24 cellular contexts compared by ENCODE assay signal in genomic region chr14:61315288-61315687, GRCh38. TPM values are rescaled to one million over a fixed set of nuclear protein-coding genes. Genes with fewer than 3 reads are reported as not detected.
A peak's percentile ranks its signal among the peaks of the same experiment; 100 is the strongest.
DNase-seq lines count a peak whose midpoint lies in the region; ATAC-seq and TF ChIP-seq lines count a peak whose summit lies in the region.
"Had no signal": no experiment of that assay in that cellular context is flagged by ENCODE, and none has a peak within 500 bp of the region (broad histone marks: within the 10 kb centered on the region; RNA-seq: fewer than 3 reads in every experiment).

No MANE protein-coding gene starts in this region.

- peak; percentile 24 for DNase-seq in DMS 273 (lab: John Stamatoyannopoulos, UW; ENCODE audit: unreplicated experiment)
- no peak for DNase-seq in DMS 273 treated with DMSO at 0.1 percent for 48 hours (lab: John Stamatoyannopoulos, UW)
- DNase-seq in SK-N-SH = no peak
- DNase-seq in NCI-H2171 (lab: John Stamatoyannopoulos, UW) = peak; percentile 14
- no peak for DNase-seq in A673 (ENCODE audit: low spot score)
- DNase-seq in left cardiac atrium = no peak
- DNase-seq: AML-193; C1 segment of cervical spinal cord; Calu3; CD8-positive, alpha-beta T cell; DMS53; GM23248; H9; HFFc6; Karpas-422; MV-4-11; NCI-H524 treated with DMSO at 0.1 percent for 48 hours; PC-9; RPMI8226; SHP77 had no signal

- H3K4me1 ChIP-seq in SK-N-SH (ENCODE audit: control insufficient read depth in 1 of 2, insufficient read depth in 2 of 2, low read depth in 1 of 2, low read length in 1 of 2) (no peaks in the 10 kb centered on the region), A673 (ENCODE audit: insufficient read depth, low read length, poor library complexity, severe bottlenecking) (no peaks in the 10 kb centered on the region)

- no peaks in the 10 kb centered on the region; the same call in 1 of the 2 replicates for H3K27me3 ChIP-seq in SK-N-SH (ENCODE audit: insufficient read depth)
- H3K27me3 ChIP-seq in A673 (replicated peaks; ENCODE audit: insufficient read depth, low read depth, low read length, poor library complexity) = peaks cover 4% of the 10 kb centered on the region

- no peak overlapping the region for H3K9ac ChIP-seq in SK-N-SH
- H3K9ac ChIP-seq: GM23248 had no signal

- no TSS peak for BruUV-seq in A673 (replicated peaks; lab: Mats Ljungman, UMichigan)

- H2AFZ ChIP-seq in SK-N-SH (ENCODE audit: low read depth) = peak overlapping the region; percentile 23; the same call in 1 of the 2 replicates
- H2AFZ ChIP-seq: GM23248, PC-9 had no signal

- no peak for TF ChIP-seq EP300 in SK-N-SH (IDR thresholded peaks at IDR 0.05; ENCODE audit: borderline replicate concordance in 1 of 2, low read depth in 1 of 2, low read length in 1 of 2)

- no peaks in the 10 kb centered on the region for H3F3A ChIP-seq in SK-N-SH (replicated peaks; ENCODE audit: insufficient read depth)

- WGBS in SK-N-SH (ENCODE audit: low lambda C conversion rate) = 21% methylated on average over 4 of the region's 4 CpGs

- H3K79me2 ChIP-seq in SK-N-SH (ENCODE audit: insufficient read depth) = no peaks in the 10 kb centered on the region

- H3K4me2 ChIP-seq in SK-N-SH = no peak overlapping the region
- H3K4me2 ChIP-seq: PC-9 had no signal

- CTCF ChIA-PET in SK-N-SH (lab: Yijun Ruan, JAX) = interaction anchor here (1.2 kb wide), 1 partner anchor 62 kb away, joined by 3 read pairs; no protein-coding TSS in a partner anchor
- CTCF ChIA-PET in A673 (lab: Charles Lee) = no interaction called here

- POLR2A ChIA-PET in SK-N-SH (lab: Yijun Ruan, JAX) = no interaction called here
- POLR2A ChIA-PET in A673 (lab: Charles Lee; ENCODE audit: low non-redundant PET) = no interaction called here

- no peaks in the 10 kb centered on the region for H3K9me3 ChIP-seq in SK-N-SH
- peaks cover 3% of the 10 kb centered on the region for H3K9me3 ChIP-seq in A673 (ENCODE audit: low read depth, low read length, poor library complexity, severe bottlenecking)

- H3K36me3 ChIP-seq in SK-N-SH (replicated peaks in 1 of 2; ENCODE audit: control insufficient read depth in 1 of 2, insufficient read depth in 2 of 2, low read length in 1 of 2) = no peaks in the 10 kb centered on the region
- no peaks in the 10 kb centered on the region for H3K36me3 ChIP-seq in A673 (ENCODE audit: insufficient read depth, low read length, poor library complexity, severe bottlenecking)

- no peak for TF ChIP-seq RAD21 in SK-N-SH (IDR thresholded peaks at IDR 0.05; ENCODE audit: low read length)

- H3K27ac ChIP-seq in SK-N-SH (ENCODE audit: low read depth in 2 of 2, low read length in 1 of 2) (no peak overlapping the region), VCaP (peak overlapping the region; percentile 24; the same call in 1 of the 2 replicates), A673 (ENCODE audit: low read depth, low read length, poor library complexity, severe bottlenecking) (no peak overlapping the region)
- H3K27ac ChIP-seq: 22Rv1, GM23248, PC-9 had no signal

- TF ChIP-seq CTCF in SK-N-SH (IDR thresholded peaks at IDR 0.05) = no peak
- TF ChIP-seq CTCF in VCaP (conservative IDR thresholded peaks at IDR 0.05) = no peak
- TF ChIP-seq CTCF in A673 (conservative IDR thresholded peaks at IDR 0.05; ENCODE audit: low read depth, low read length) = no peak

- no peaks in the 10 kb centered on the region for H3K9me2 ChIP-seq in SK-N-SH

- no peak overlapping the region for H3K4me3 ChIP-seq in SK-N-SH (ENCODE audit: low read depth in 2 of 2, low read length in 1 of 2)
- H3K4me3 ChIP-seq in A673 (ENCODE audit: low read depth, low read length, poor library complexity, severe bottlenecking) = no peak overlapping the region
- H3K4me3 ChIP-seq: GM23248, PC-9 had no signal

- ATAC-seq in SK-N-SH treated with all-trans-retinoic acid at 6 μM for 48 hours = no peak
- no peak for ATAC-seq in left cardiac atrium
- ATAC-seq: CD8-positive, alpha-beta T cell had no signal

- no peaks in the 10 kb centered on the region for H4K20me1 ChIP-seq in SK-N-SH (ENCODE audit: insufficient read depth)

- intact Hi-C loops in A673 (cut with micrococcal nuclease; ENCODE audit: unreplicated experiment) (loop anchor here (5.0 kb wide), 1 partner anchor 142 kb away; no protein-coding TSS in a partner anchor), left cardiac atrium (cut with DNase I) (no loop called here)

TF ChIP-seq in SK-N-SH, 30 proteins besides CTCF, POLR2A, EP300 and RAD21:
- no peak for TF ChIP-seq TAF1 (IDR thresholded peaks at IDR 0.05; ENCODE audit: borderline replicate concordance, low read depth, low read length)

TF ChIP-seq in SK-N-SH treated with all-trans-retinoic acid at 6 μM for 48 hours, 23 proteins besides CTCF, POLR2A, EP300 and RAD21 (continues in another document):
- no peak for TF ChIP-seq SNAI2 (CRISPR knock-in tag; IDR thresholded peaks at IDR 0.05)
- TF ChIP-seq, protein P1, sequence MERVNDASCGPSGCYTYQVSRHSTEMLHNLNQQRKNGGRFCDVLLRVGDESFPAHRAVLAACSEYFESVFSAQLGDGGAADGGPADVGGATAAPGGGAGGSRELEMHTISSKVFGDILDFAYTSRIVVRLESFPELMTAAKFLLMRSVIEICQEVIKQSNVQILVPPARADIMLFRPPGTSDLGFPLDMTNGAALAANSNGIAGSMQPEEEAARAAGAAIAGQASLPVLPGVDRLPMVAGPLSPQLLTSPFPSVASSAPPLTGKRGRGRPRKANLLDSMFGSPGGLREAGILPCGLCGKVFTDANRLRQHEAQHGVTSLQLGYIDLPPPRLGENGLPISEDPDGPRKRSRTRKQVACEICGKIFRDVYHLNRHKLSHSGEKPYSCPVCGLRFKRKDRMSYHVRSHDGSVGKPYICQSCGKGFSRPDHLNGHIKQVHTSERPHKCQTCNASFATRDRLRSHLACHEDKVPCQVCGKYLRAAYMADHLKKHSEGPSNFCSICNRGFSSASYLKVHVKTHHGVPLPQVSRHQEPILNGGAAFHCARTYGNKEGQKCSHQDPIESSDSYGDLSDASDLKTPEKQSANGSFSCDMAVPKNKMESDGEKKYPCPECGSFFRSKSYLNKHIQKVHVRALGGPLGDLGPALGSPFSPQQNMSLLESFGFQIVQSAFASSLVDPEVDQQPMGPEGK (CRISPR knock-in tag; IDR thresholded peaks at IDR 0.05; ENCODE audit: borderline replicate concordance) = no peak
- TF ChIP-seq ZC3H10 (CRISPR knock-in tag; IDR thresholded peaks at IDR 0.05) = no peak
- no peak for TF ChIP-seq CSRNP3 (CRISPR knock-in tag; IDR thresholded peaks at IDR 0.05)
- no peak for TF ChIP-seq ISL1 (CRISPR knock-in tag; IDR thresholded peaks at IDR 0.05)
- TF ChIP-seq, protein P2, sequence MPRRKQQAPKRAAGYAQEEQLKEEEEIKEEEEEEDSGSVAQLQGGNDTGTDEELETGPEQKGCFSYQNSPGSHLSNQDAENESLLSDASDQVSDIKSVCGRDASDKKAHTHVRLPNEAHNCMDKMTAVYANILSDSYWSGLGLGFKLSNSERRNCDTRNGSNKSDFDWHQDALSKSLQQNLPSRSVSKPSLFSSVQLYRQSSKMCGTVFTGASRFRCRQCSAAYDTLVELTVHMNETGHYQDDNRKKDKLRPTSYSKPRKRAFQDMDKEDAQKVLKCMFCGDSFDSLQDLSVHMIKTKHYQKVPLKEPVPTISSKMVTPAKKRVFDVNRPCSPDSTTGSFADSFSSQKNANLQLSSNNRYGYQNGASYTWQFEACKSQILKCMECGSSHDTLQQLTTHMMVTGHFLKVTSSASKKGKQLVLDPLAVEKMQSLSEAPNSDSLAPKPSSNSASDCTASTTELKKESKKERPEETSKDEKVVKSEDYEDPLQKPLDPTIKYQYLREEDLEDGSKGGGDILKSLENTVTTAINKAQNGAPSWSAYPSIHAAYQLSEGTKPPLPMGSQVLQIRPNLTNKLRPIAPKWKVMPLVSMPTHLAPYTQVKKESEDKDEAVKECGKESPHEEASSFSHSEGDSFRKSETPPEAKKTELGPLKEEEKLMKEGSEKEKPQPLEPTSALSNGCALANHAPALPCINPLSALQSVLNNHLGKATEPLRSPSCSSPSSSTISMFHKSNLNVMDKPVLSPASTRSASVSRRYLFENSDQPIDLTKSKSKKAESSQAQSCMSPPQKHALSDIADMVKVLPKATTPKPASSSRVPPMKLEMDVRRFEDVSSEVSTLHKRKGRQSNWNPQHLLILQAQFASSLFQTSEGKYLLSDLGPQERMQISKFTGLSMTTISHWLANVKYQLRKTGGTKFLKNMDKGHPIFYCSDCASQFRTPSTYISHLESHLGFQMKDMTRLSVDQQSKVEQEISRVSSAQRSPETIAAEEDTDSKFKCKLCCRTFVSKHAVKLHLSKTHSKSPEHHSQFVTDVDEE (CRISPR knock-in tag; IDR thresholded peaks at IDR 0.05) = no peak
- no peak for TF ChIP-seq TOX (CRISPR knock-in tag; IDR thresholded peaks at IDR 0.05; ENCODE audit: borderline replicate concordance)
- TF ChIP-seq ZNF70 (CRISPR knock-in tag; IDR thresholded peaks at IDR 0.05) = no peak
- no peak for TF ChIP-seq ZFP30 (CRISPR knock-in tag; IDR thresholded peaks at IDR 0.05)

RNA-seq across cellular contexts. Expression of gene PRKCH, which starts 6.1 kb away (rescaled TPM):
- 3.9 and 4.2 TPM in 2 replicates for polyA plus RNA-seq in SK-N-SH (2012; rRNA removed)
- 3.2 and 3.6 TPM in 2 replicates for polyA plus RNA-seq in SK-N-SH (2012; cell fraction: cytosol; rRNA removed)
- polyA plus RNA-seq in SK-N-SH (2012; cell fraction: nucleus; rRNA removed) = 4.2 and 5.0 TPM in 2 replicates
- 1.8 and 2.5 TPM in 2 replicates for total RNA-seq in A673 (2021)
- total RNA-seq in left cardiac atrium = 10 to 100 TPM; 17.6 to 34.8 TPM

RNA-seq across cellular contexts. Expression of gene TMEM30B, which starts 34.1 kb away (rescaled TPM):
- polyA plus RNA-seq in SK-N-SH (2012; rRNA removed) = 0.13 and 0.15 TPM in 2 replicates
- 0.12 and 0.14 TPM in 2 replicates for polyA plus RNA-seq in SK-N-SH (2012; cell fraction: cytosol; rRNA removed)
- polyA plus RNA-seq in SK-N-SH (2012; cell fraction: nucleus; rRNA removed) = 0.04 and 0.08 TPM in 2 replicates
- total RNA-seq in A673 (2021) (0.15 and 0.24 TPM in 2 replicates), left cardiac atrium (1 to 10 TPM in 1 of 2 donors, under 1 TPM in 1; 0.82 to 1.5 TPM)
- total RNA-seq: HFFc6, M059J had no signal

Comparison
In these comparisons a context has a peak if more than half of its experiments do, and no peak if none do; other contexts are left out.
1. DNase-seq: peak in DMS 273 (single experiment) and NCI-H2171 (single experiment); none in DMS 273 treated with DMSO at 0.1 percent for 48 hours (single experiment), SK-N-SH (single experiment), A673 (single experiment) and left cardiac atrium (single experiment).